In genomic region chr2:42944744-42945415, GRCh38 we compare ENCODE assay signal across 18 cellular contexts.
A peak's percentile ranks its signal among the peaks of the same experiment; 100 is the strongest.
DNase-seq lines count a peak whose midpoint lies in the region; ATAC-seq, FAIRE-seq and TF ChIP-seq lines count a peak whose summit lies in the region.
"Had no signal": no experiment of that assay in that cellular context is flagged by ENCODE, and none has a peak within 500 bp of the region (broad histone marks: within the 10 kb centered on the region; RNA-seq: fewer than 3 reads in every experiment).

No MANE protein-coding gene starts in this region.

- H3K27ac Mint-ChIP-seq in activated CD4-positive, alpha-beta T cell treated with anti-CD3 and anti-CD28 coated beads, Interleukin-2, amount 10 ng/mL, durations not matched to agents 7 days and 5 days: no peak overlapping the region
- H3K27ac Mint-ChIP-seq: activated T-helper 1 cell treated with anti-CD3 and anti-CD28 coated beads, Interleukin-12 subunit alpha, Interleukin-12 subunit beta, Interleukin-2, Interleukin-4 antibody, amounts not matched to agents 30 ng/mL and 10 ng/mL and 1 ng/mL, durations not matched to agents 14 hours and 24 hours and 36 hours; effector memory CD8-positive, alpha-beta T cell had no signal

- H3K9ac ChIP-seq in smooth muscle cell (ENCODE audit: low read depth): no peak overlapping the region

- POLR2A ChIA-PET in activated CD4-positive, alpha-beta T cell treated with anti-CD3 and anti-CD28 coated beads, Interleukin-2, amount 10 ng/mL, durations not matched to agents 7 days and 5 days (lab: Charles Lee): no interaction called here

- no peak overlapping the region for H3K4me2 ChIP-seq in smooth muscle cell

- H3K9me3 Mint-ChIP-seq in activated CD4-positive, alpha-beta T cell treated with anti-CD3 and anti-CD28 coated beads, Interleukin-2, amount 10 ng/mL, durations not matched to agents 7 days and 5 days: no peaks in the 10 kb centered on the region
- H3K9me3 Mint-ChIP-seq: activated T-helper 1 cell treated with anti-CD3 and anti-CD28 coated beads, Interleukin-12 subunit alpha, Interleukin-12 subunit beta, Interleukin-2, Interleukin-4 antibody, amounts not matched to agents 30 ng/mL and 10 ng/mL and 1 ng/mL, durations not matched to agents 14 hours and 24 hours and 36 hours; effector memory CD8-positive, alpha-beta T cell had no signal

- H3K4me3 Mint-ChIP-seq in activated CD4-positive, alpha-beta T cell treated with anti-CD3 and anti-CD28 coated beads, Interleukin-2, amount 10 ng/mL, durations not matched to agents 7 days and 5 days: no peak overlapping the region
- H3K4me3 Mint-ChIP-seq: activated T-helper 1 cell treated with anti-CD3 and anti-CD28 coated beads, Interleukin-12 subunit alpha, Interleukin-12 subunit beta, Interleukin-2, Interleukin-4 antibody, amounts not matched to agents 30 ng/mL and 10 ng/mL and 1 ng/mL, durations not matched to agents 14 hours and 24 hours and 36 hours; effector memory CD8-positive, alpha-beta T cell had no signal

- no peaks in the 10 kb centered on the region for H3K36me3 Mint-ChIP-seq in activated CD4-positive, alpha-beta T cell treated with anti-CD3 and anti-CD28 coated beads, Interleukin-2, amount 10 ng/mL, durations not matched to agents 7 days and 5 days (ENCODE audit: low read depth)

- H3K4me3 ChIP-seq in left ventricle myocardium inferior (no peak overlapping the region), choroid plexus epithelial cell (ENCODE audit: low read depth, low read length) (no peak overlapping the region), smooth muscle cell (no peak overlapping the region)
- H3K4me3 ChIP-seq: SJCRH30, skin epidermis, testis had no signal

- DNase-seq in left ventricle myocardium inferior: no peak
- no peak for DNase-seq in Right ventricle myocardium superior
- peak; percentile 63 for DNase-seq in NCI-H82 (lab: John Stamatoyannopoulos, UW)
- peak; percentile 61 for DNase-seq in choroid plexus epithelial cell (ENCODE audit: low read depth)
- peak; percentile 58 for DNase-seq in urothelium cell line (ENCODE audit: low spot score)
- DNase-seq in smooth muscle cell (lab: John Stamatoyannopoulos, UW; ENCODE audit: unreplicated experiment): no peak
- no peak for DNase-seq in activated CD4-positive, alpha-beta T cell treated with anti-CD3 and anti-CD28 coated beads, Interleukin-2, amount 10 ng/mL, durations not matched to agents 7 days and 5 days
- no peak for DNase-seq in DMS79 treated with DMSO at 0.1 percent for 48 hours (lab: John Stamatoyannopoulos, UW)
- DNase-seq: activated CD4-positive, alpha-beta T cell treated with anti-CD3 and anti-CD28 coated beads for 4 hours; effector memory CD8-positive, alpha-beta T cell; glutamatergic neuron; left ventricle myocardium superior; NCI-H345; testis had no signal

- H3K79me2 ChIP-seq in smooth muscle cell (ENCODE audit: low read depth): no peaks in the 10 kb centered on the region

- TF ChIP-seq CTCF in left ventricle myocardium inferior (IDR thresholded peaks at IDR 0.05; ENCODE audit: borderline replicate concordance) (no peak), choroid plexus epithelial cell (conservative IDR thresholded peaks at IDR 0.05; ENCODE audit: low read depth, low read length) (no peak), smooth muscle cell (IDR thresholded peaks at IDR 0.05; ENCODE audit: borderline replicate concordance, insufficient read depth, poor library complexity, severe bottlenecking) (no peak)

- intact Hi-C loops in left ventricle myocardium inferior (cut with micrococcal nuclease): loop anchor here (10.0 kb wide), 2 partner anchors 280 to 540 kb away; partner anchors contain the start of gene ZFP36L2
- intact Hi-C loops in Right ventricle myocardium superior (cut with DNase I): loop anchor here (10.0 kb wide), 1 partner anchor 540 kb away; no protein-coding TSS in a partner anchor

- no peak for FAIRE-seq in urothelium cell line (lab: Jason Lieb, UNC)

- H3K4me1 ChIP-seq in left ventricle myocardium inferior: peaks cover 46% of the 10 kb centered on the region
- H3K4me1 ChIP-seq in smooth muscle cell (ENCODE audit: low read depth): no peaks in the 10 kb centered on the region

- ATAC-seq in Right ventricle myocardium superior (ENCODE audit: poor library complexity): no peak
- ATAC-seq: effector memory CD8-positive, alpha-beta T cell; left ventricle myocardium superior had no signal

- peaks cover 2% of the 10 kb centered on the region for H3K27me3 Mint-ChIP-seq in activated CD4-positive, alpha-beta T cell treated with anti-CD3 and anti-CD28 coated beads, Interleukin-2, amount 10 ng/mL, durations not matched to agents 7 days and 5 days
- H3K27me3 Mint-ChIP-seq: effector memory CD8-positive, alpha-beta T cell had no signal

- H4K20me1 ChIP-seq in smooth muscle cell (ENCODE audit: low read depth): no peaks in the 10 kb centered on the region

- 88% methylated on average over 10 of the region's 10 CpGs for WGBS in smooth muscle cell (ENCODE audit: low lambda C conversion rate)

- H3K27ac ChIP-seq in left ventricle myocardium inferior (replicated peaks) (peak overlapping the region; percentile 65), smooth muscle cell (ENCODE audit: low read depth) (no peak overlapping the region)
- H3K27ac ChIP-seq: neutrophil, SJCRH30, testis had no signal

- H3K36me3 ChIP-seq in left ventricle myocardium inferior (no peaks in the 10 kb centered on the region), smooth muscle cell (ENCODE audit: low read depth) (no peaks in the 10 kb centered on the region)
- H3K36me3 ChIP-seq: neutrophil, SJCRH30 had no signal

- H3K9me3 ChIP-seq in left ventricle myocardium inferior (replicated peaks) (no peaks in the 10 kb centered on the region), smooth muscle cell (replicated peaks; ENCODE audit: low read depth) (no peaks in the 10 kb centered on the region)
- H3K9me3 ChIP-seq: neutrophil, SJCRH30, testis had no signal

- peaks cover 3% of the 10 kb centered on the region for H3F3A ChIP-seq in smooth muscle cell (ENCODE audit: low read depth)

- H3K4me1 Mint-ChIP-seq in activated CD4-positive, alpha-beta T cell treated with anti-CD3 and anti-CD28 coated beads, Interleukin-2, amount 10 ng/mL, durations not matched to agents 7 days and 5 days: peaks cover 4% of the 10 kb centered on the region

- CTCF ChIA-PET in activated CD4-positive, alpha-beta T cell treated with anti-CD3 and anti-CD28 coated beads, Interleukin-2, amount 10 ng/mL, durations not matched to agents 7 days and 5 days (lab: Charles Lee): interaction anchor here (1.2 to 2.0 kb wide), 3 partner anchors 12 to 596 kb away, joined by 3 to 6 read pairs (median 5); no protein-coding TSS in a partner anchor

- no peaks in the 10 kb centered on the region for H3K27me3 ChIP-seq in left ventricle myocardium inferior (ENCODE audit: low read depth)
- no peaks in the 10 kb centered on the region for H3K27me3 ChIP-seq in smooth muscle cell (ENCODE audit: low read depth)
- H3K27me3 ChIP-seq: neutrophil, SJCRH30, testis had no signal

- no peak overlapping the region for H2AFZ ChIP-seq in smooth muscle cell (ENCODE audit: low read depth)

Comparison
In these comparisons a context has a peak if more than half of its experiments do, and no peak if none do; other contexts are left out.
1. DNase-seq: peak in NCI-H82 (single experiment), choroid plexus epithelial cell (single experiment) and urothelium cell line (single experiment); none in left ventricle myocardium inferior (single experiment), Right ventricle myocardium superior (single experiment), smooth muscle cell (single experiment), activated CD4-positive, alpha-beta T cell treated with anti-CD3 and anti-CD28 coated beads, Interleukin-2, amount 10 ng/mL, durations not matched to agents 7 days and 5 days (single experiment) and DMS79 treated with DMSO at 0.1 percent for 48 hours (single experiment).